In the genomic region with DNA sequence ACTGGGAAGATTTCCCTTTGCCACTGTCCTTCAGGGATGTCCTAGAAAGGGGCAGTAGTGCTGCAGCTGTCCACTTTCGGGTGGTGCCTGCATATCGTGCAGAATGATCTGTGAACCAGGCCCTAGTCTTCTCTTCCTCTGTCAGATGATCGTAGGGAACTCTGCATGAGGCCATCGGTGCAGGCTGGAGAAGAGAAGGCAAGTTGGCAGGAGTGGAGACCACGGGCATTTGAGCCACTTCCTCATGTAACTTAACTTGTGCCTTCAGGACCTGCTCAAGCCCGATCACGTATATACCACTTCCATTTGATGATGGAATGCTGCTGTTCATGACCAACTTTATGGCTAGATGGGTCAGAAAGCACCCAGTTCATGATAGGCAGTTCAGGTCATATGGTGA, we compare ENCODE assay signal across 8 cellular contexts. TPM values are rescaled to one million over a fixed set of nuclear protein-coding genes. Genes with fewer than 3 reads are reported as not detected.
DNase-seq lines count a peak whose midpoint lies in the region; ATAC-seq, FAIRE-seq and TF ChIP-seq lines count a peak whose summit lies in the region.
"Not testable (repeated sequence)": the region's sequence is repeated elsewhere in the genome, so short reads cannot be mapped to it uniquely, and the experiment has no call there.
"Had no signal": no experiment of that assay in that cellular context is flagged by ENCODE, and none has a peak within 500 bp of the region (broad histone marks: within the 10 kb centered on the region; RNA-seq: fewer than 3 reads in every experiment).

No MANE protein-coding gene starts in this region.

- H3K4me1 Mint-ChIP-seq in astrocyte (ENCODE audit: low read depth, unreplicated experiment) = not testable (repeated sequence)
- peaks cover 23% of the 10 kb centered on the region for H3K4me1 Mint-ChIP-seq in chondrocyte (ENCODE audit: low read depth)

- peaks cover 26% of the 10 kb centered on the region for H3K9me3 Mint-ChIP-seq in astrocyte (ENCODE audit: unreplicated experiment)
- not testable (repeated sequence) for H3K9me3 Mint-ChIP-seq in chondrocyte (ENCODE audit: low read depth)

- not testable (repeated sequence) for H3K79me2 ChIP-seq in astrocyte (ENCODE audit: insufficient read depth, low read length)

- H3K27ac ChIP-seq in astrocyte (ENCODE audit: low read depth, low read length); foreskin keratinocyte: not testable (repeated sequence)

- DNase-seq in AG10803 (ENCODE audit: low read depth) (peak; percentile 75), HT1080 (ENCODE audit: low read depth) (peak; percentile 64), NOMO-1 treated with DMSO at 0.1 percent for 48 hours (lab: John Stamatoyannopoulos, UW; ENCODE audit: unreplicated experiment) (peak; percentile 27), astrocyte (ENCODE audit: low read depth) (peak; percentile 84), chondrocyte (ENCODE audit: low spot score) (peak; percentile 8), foreskin keratinocyte (peak; percentile 61 to 65), myocyte (ENCODE audit: low read depth) (peak; percentile 79)

- H3K27me3 ChIP-seq in astrocyte (ENCODE audit: insufficient read depth, low read length); foreskin keratinocyte: not testable (repeated sequence)

- not testable (repeated sequence) for ATAC-seq in foreskin keratinocyte

- H3K4me1 ChIP-seq in astrocyte (ENCODE audit: insufficient read depth, low read length) = peaks cover 12% of the 10 kb centered on the region
- not testable (repeated sequence) for H3K4me1 ChIP-seq in foreskin keratinocyte

- H3K4me2 ChIP-seq in astrocyte (ENCODE audit: low read length) = not testable (repeated sequence)

- H3K4me3 Mint-ChIP-seq in astrocyte (ENCODE audit: unreplicated experiment); chondrocyte (ENCODE audit: unreplicated experiment): not testable (repeated sequence)

- H3K36me3 ChIP-seq in astrocyte (ENCODE audit: insufficient read depth, low read length) = not testable (repeated sequence)

- not testable (repeated sequence) for TF ChIP-seq CTCF in AG10803 (conservative IDR thresholded peaks at IDR 0.05; ENCODE audit: low read length); astrocyte (IDR thresholded peaks at IDR 0.05; ENCODE audit: insufficient read depth, low read depth, low read length); chondrocyte (IDR thresholded peaks at IDR 0.05); foreskin keratinocyte (conservative IDR thresholded peaks at IDR 0.05)

- not testable (repeated sequence) for H3K4me3 ChIP-seq in AG10803 (ENCODE audit: low read length); astrocyte (ENCODE audit: insufficient read depth, low read depth, low read length)

- H3K27me3 Mint-ChIP-seq in astrocyte (ENCODE audit: low read depth, unreplicated experiment); chondrocyte (ENCODE audit: low read depth): not testable (repeated sequence)

- FAIRE-seq in astrocyte (lab: Jason Lieb, UNC) = not testable (repeated sequence)

- H4K20me1 ChIP-seq in astrocyte (ENCODE audit: insufficient read depth, low read length) = not testable (repeated sequence)

- not testable (repeated sequence) for H3K27ac Mint-ChIP-seq in astrocyte (ENCODE audit: unreplicated experiment)
- peak overlapping the region; percentile 38 for H3K27ac Mint-ChIP-seq in chondrocyte (ENCODE audit: unreplicated experiment)

- peaks cover 31% of the 10 kb centered on the region for H3K36me3 Mint-ChIP-seq in astrocyte (ENCODE audit: low read depth, unreplicated experiment)
- peaks cover 39% of the 10 kb centered on the region for H3K36me3 Mint-ChIP-seq in chondrocyte (ENCODE audit: low read depth)

- H2AFZ ChIP-seq in astrocyte (ENCODE audit: low read depth, low read length) = not testable (repeated sequence)

- H3K9ac ChIP-seq in astrocyte (ENCODE audit: low read length) = not testable (repeated sequence)

- not testable (repeated sequence) for H3K9me3 ChIP-seq in astrocyte (ENCODE audit: insufficient read depth, low read depth, low read length)

RNA-seq across cellular contexts. Expression of a gene that starts 55.2 kb away (rescaled TPM):
- total RNA-seq in HT1080 (2014; rRNA removed; shearing (Covaris generic)) = 0.90 and 2.3 TPM in 2 replicates
- polyA plus RNA-seq in HT1080 (2015; cell fraction: cytosol; rRNA removed) = 1.3 and 3.8 TPM in 2 replicates
- 1.7 and 4.5 TPM in 2 replicates for polyA plus RNA-seq in HT1080 (2015; cell fraction: nucleus; rRNA removed)
- 69.2 and 72.5 TPM in 2 replicates for total RNA-seq in astrocyte
- total RNA-seq in chondrocyte = 127 to 186 TPM (median 183 TPM) in 3 replicates
- total RNA-seq in foreskin keratinocyte = 31.9 and 44.6 TPM in 2 replicates
- polyA plus RNA-seq in foreskin keratinocyte = 41.0 and 59.2 TPM in 2 replicates
- 12.2 and 12.6 TPM in 2 replicates for total RNA-seq in myocyte
- polyA plus RNA-seq in myocyte (2012) = 7.4 TPM
- total RNA-seq: CD8-positive, alpha-beta memory T cell had no signal
- polyA plus RNA-seq: CD8-positive, alpha-beta memory T cell had no signal

Comparison
In these comparisons a context has a peak if more than half of its experiments do, and no peak if none do; other contexts are left out.
1. DNase-seq: peak in every context shown above with its lines; median percentile 84 in astrocyte; 79 in myocyte; 75 in AG10803; 64 in HT1080; 63 in foreskin keratinocyte; 27 in NOMO-1 treated with DMSO at 0.1 percent for 48 hours; 8 in chondrocyte.